In the genomic region with DNA sequence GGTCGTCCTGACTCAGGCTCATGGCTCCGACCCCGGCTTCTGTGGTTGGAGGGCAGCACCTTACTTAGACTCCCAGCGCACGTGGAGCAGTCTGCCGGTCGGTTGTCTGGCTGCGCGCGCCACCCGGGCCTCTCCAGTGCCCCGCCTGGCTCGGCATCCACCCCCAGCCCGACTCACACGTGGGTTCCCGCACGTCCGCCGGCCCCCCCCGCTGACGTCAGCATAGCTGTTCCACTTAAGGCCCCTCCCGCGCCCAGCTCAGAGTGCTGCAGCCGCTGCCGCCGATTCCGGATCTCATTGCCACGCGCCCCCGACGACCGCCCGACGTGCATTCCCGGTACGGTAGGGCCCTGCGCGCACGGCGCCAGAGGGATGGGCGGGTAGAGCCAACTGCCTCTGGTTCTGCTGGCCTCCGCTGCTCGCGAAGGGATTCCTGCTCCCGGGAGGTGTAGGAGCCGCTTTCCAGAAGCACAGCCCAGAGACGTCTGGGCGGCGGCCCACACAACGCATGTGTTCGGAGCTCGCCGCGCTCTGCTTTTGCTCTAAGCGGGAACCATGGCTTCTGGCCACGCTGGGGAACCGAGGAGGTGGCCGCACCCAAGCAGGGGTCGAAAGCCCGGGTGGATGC, we compare ENCODE assay signal across 8 cellular contexts. TPM values are rescaled to one million over a fixed set of nuclear protein-coding genes. Genes with fewer than 3 reads are reported as not detected.
A peak's percentile ranks its signal among the peaks of the same experiment; 100 is the strongest.
DNase-seq lines count a peak whose midpoint lies in the region; ATAC-seq and TF ChIP-seq lines count a peak whose summit lies in the region.

A gene (plus strand): TSS at position 264 of the 628 bp plus-strand sequence. CDS start 2,280 bp downstream, outside the sequence.

- ATAC-seq in GM21737 (IDR thresholded peaks at IDR 0.05; ENCODE audit: unreplicated experiment) (peak; percentile 77), Panc1 (peak; percentile 87), esophagus mucosa (peak; percentile 86)
- ATAC-seq in activated T-cell treated with anti-CD3 and anti-CD28 coated beads, Interleukin-2, amount 50 U/mL, for 4 hours = peak; percentile 80 to 84

- POLR2A ChIA-PET in Panc1 (lab: Charles Lee) = interaction anchor here (0.6 to 2.2 kb wide), 9 partner anchors 10 to 1320 kb away, joined by 3 to 18 read pairs (median 4); no protein-coding TSS in a partner anchor

- in situ Hi-C loops in Panc1 (cut with HindIII; ENCODE audit: low pct_unique_long_range_greater_than_20kb, low sequenced_read_pairs) = no loop called here

- intact Hi-C loops in Panc1 (cut with micrococcal nuclease; ENCODE audit: unreplicated experiment) = no loop called here

- H3K9me3 Mint-ChIP-seq in activated T-cell treated with anti-CD3 and anti-CD28 coated beads, Interleukin-2, amount 50 U/mL, for 4 hours = no peaks in the 10 kb centered on the region

- H3K4me1 Mint-ChIP-seq in activated T-cell treated with anti-CD3 and anti-CD28 coated beads, Interleukin-2, amount 50 U/mL, for 4 hours (ENCODE audit: low read depth) = peaks cover 42% of the 10 kb centered on the region

- H3K79me2 ChIP-seq in KMS-11 (ENCODE audit: insufficient read depth, low read depth) = peaks cover 47% of the 10 kb centered on the region

- no peak within 1 kb of the TSS for H3K4me3 ChIP-seq in KMS-11 (IDR thresholded peaks at IDR 0.05; ENCODE audit: insufficient read depth, low read depth, low read length)
- H3K4me3 ChIP-seq in Panc1 (ENCODE audit: low read depth in 2 of 2, low read length in 2 of 2) = peak within 1 kb of the TSS; percentile 91 to 100
- H3K4me3 ChIP-seq in muscle layer of duodenum (ENCODE audit: low read depth in 1 of 2, low read length in 2 of 2) = peak within 1 kb of the TSS; percentile 91 to 96

- H3K36me3 Mint-ChIP-seq in activated T-cell treated with anti-CD3 and anti-CD28 coated beads, Interleukin-2, amount 50 U/mL, for 4 hours (ENCODE audit: insufficient read depth) = peaks cover 31% of the 10 kb centered on the region

- H2AFZ ChIP-seq in KMS-11 (ENCODE audit: low read depth) = peak within 1 kb of the TSS; percentile 60; the same call in 1 of the 2 replicates

- H3K4me2 ChIP-seq in KMS-11 = peak within 1 kb of the TSS; percentile 79

- no peaks in the 10 kb centered on the region for H3K27me3 Mint-ChIP-seq in activated T-cell treated with anti-CD3 and anti-CD28 coated beads, Interleukin-2, amount 50 U/mL, for 4 hours (ENCODE audit: low read depth)

- H3K27me3 ChIP-seq in KMS-11 (ENCODE audit: insufficient read depth, low read depth) = no peaks in the 10 kb centered on the region
- H3K27me3 ChIP-seq in Panc1 (ENCODE audit: control insufficient read depth, insufficient read depth, low read length) = no peaks in the 10 kb centered on the region
- H3K27me3 ChIP-seq in muscle layer of duodenum (ENCODE audit: low read depth, low read length) = no peaks in the 10 kb centered on the region

- TF ChIP-seq CTCF in KMS-11 (conservative IDR thresholded peaks at IDR 0.05; ENCODE audit: low read depth, low read length) (no peak), Panc1 (IDR thresholded peaks at IDR 0.05) (no peak)

- peaks cover 29% of the 10 kb centered on the region for H4K20me1 ChIP-seq in KMS-11 (ENCODE audit: insufficient read depth)

- no peaks in the 10 kb centered on the region for H3K9me3 ChIP-seq in Panc1 (ENCODE audit: control insufficient read depth, insufficient read depth, low read depth, low read length)
- H3K9me3 ChIP-seq in muscle layer of duodenum (ENCODE audit: control insufficient read depth in 1 of 2, low read length in 2 of 2) = no peaks in the 10 kb centered on the region

- H3K27ac ChIP-seq in KMS-11 (peak within 1 kb of the TSS; percentile 95), Panc1 (ENCODE audit: low read length) (peak within 1 kb of the TSS; percentile 99), muscle layer of duodenum (ENCODE audit: low read length) (peak within 1 kb of the TSS; percentile 98)

- H3K4me3 Mint-ChIP-seq in activated T-cell treated with anti-CD3 and anti-CD28 coated beads, Interleukin-2, amount 50 U/mL, for 4 hours = peak within 1 kb of the TSS; percentile 99

- H3K36me3 ChIP-seq in KMS-11 (ENCODE audit: insufficient read depth) (peaks cover 25% of the 10 kb centered on the region), Panc1 (ENCODE audit: control insufficient read depth, insufficient read depth, low read length) (peaks cover 29% of the 10 kb centered on the region), muscle layer of duodenum (ENCODE audit: control insufficient read depth in 1 of 2, insufficient read depth in 2 of 2, low read length in 2 of 2) (peaks cover 24 to 29% of the 10 kb centered on the region in 2 donors)

- DNase-seq in DMS53 treated with DMSO at 0.1 percent for 48 hours (lab: John Stamatoyannopoulos, UW; ENCODE audit: unreplicated experiment) = peak; percentile 89
- DNase-seq in Panc1 (ENCODE audit: low read depth, low spot score) = peak; percentile 51
- DNase-seq in activated T-cell treated with anti-CD3 and anti-CD28 coated beads, Interleukin-2, amount 50 U/mL, for 4 hours = peak; percentile 100
- peak; percentile 99 for DNase-seq in stimulated activated CD8-positive, alpha-beta memory T cell treated with anti-CD3 and anti-CD28 coated beads, Interleukin-7, amount 100 ng/mL, for 24 hours (ENCODE audit: low read depth)

- no TSS peak for BruUV-seq in Panc1 (replicated peaks; lab: Mats Ljungman, UMichigan)

- CTCF ChIA-PET in Panc1 (lab: Charles Lee) = interaction anchor here (0.6 kb wide), 1 partner anchor 11 kb away, joined by 7 read pairs; no protein-coding TSS in a partner anchor

- H3K9ac ChIP-seq in KMS-11 = peak within 1 kb of the TSS; percentile 97

- H3K4me1 ChIP-seq in KMS-11 (ENCODE audit: low read depth, poor library complexity, severe bottlenecking) = peaks cover 59% of the 10 kb centered on the region
- H3K4me1 ChIP-seq in Panc1 (ENCODE audit: control insufficient read depth, insufficient read depth, low read length) = peaks cover 18% of the 10 kb centered on the region
- peaks cover 7 to 11% of the 10 kb centered on the region in 2 donors for H3K4me1 ChIP-seq in muscle layer of duodenum (ENCODE audit: control insufficient read depth in 1 of 2, insufficient read depth in 2 of 2, low read length in 2 of 2)

RNA-seq across cellular contexts. Expression of the gene that starts here (rescaled TPM):
- total RNA-seq in Panc1 (2021; ENCODE audit: unreplicated experiment) = 894 TPM
- polyA plus RNA-seq in Panc1 (2012; ENCODE audit: insufficient read length) = 1,229 TPM
- 1,000 to 10,000 TPM; 1,291 to 1,542 (median 1,369) TPM for total RNA-seq in activated T-cell treated with anti-CD3 and anti-CD28 coated beads, Interleukin-2, amount 50 U/mL, for 4 hours
- 564 TPM for total RNA-seq in esophagus mucosa
